ENCODE assay signal across 3 cellular contexts in the genomic region with DNA sequence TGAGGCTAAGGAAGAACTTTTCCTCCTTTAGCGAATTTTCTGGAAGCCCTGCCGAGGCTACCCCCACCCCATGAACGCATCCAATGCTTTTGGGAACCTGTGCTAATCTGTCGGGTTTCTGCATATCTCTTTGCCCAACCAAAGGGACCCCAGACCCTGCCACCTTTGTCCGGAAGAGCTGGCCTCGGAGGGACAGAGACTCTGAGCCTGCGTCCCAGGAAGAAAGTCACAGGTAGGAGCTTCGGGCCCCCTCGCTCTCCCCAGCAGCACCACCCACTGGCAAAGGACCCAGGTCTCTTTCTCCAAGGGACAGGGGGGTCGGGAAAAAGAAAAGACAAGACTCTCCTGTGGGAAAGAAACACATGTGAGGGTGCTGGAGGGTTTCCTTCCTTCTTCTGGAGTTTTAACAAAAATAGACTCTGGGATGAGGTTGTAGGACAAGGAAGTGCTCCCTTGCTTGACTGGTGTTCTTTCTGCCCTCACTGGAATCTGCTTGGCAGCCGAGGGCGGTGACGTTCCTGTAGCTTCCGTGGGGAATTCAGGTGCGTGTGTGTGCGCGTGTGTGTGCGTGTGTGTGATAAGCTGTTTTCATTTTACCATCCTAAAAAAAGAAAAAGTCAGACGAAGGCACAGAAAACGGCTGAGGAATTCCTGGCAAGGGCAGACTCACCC.
TF ChIP-seq lines count a peak whose summit lies in the region.

No MANE protein-coding gene starts in this region.

TF ChIP-seq in SK-N-SH, 30 proteins besides CTCF, POLR2A, EP300 and RAD21:
- TF ChIP-seq RCOR1 (IDR thresholded peaks at IDR 0.05; ENCODE audit: low read length) (no peak), USF1 (IDR thresholded peaks at IDR 0.05; ENCODE audit: borderline replicate concordance, low read depth) (no peak), TAF1 (IDR thresholded peaks at IDR 0.05; ENCODE audit: borderline replicate concordance, low read depth, low read length) (no peak), CHD2 (IDR thresholded peaks at IDR 0.05; ENCODE audit: low read length, partially characterized antibody) (no peak), NFIC (IDR thresholded peaks at IDR 0.05; ENCODE audit: borderline replicate concordance) (no peak), NRF1 (IDR thresholded peaks at IDR 0.05; ENCODE audit: low read depth, low read length) (no peak), IRF3 (IDR thresholded peaks at IDR 0.05; ENCODE audit: low read depth, low read length) (no peak), POLR2AphosphoS5 (IDR thresholded peaks at IDR 0.05; ENCODE audit: low read depth, low read length) (no peak), RFX5 (IDR thresholded peaks at IDR 0.05; ENCODE audit: low read length) (no peak), FOSL2 (IDR thresholded peaks at IDR 0.05; ENCODE audit: borderline replicate concordance, low read depth) (no peak), MEF2A (IDR thresholded peaks at IDR 0.05; ENCODE audit: borderline replicate concordance, low read depth) (no peak), FOXM1 (IDR thresholded peaks at IDR 0.05; ENCODE audit: low read depth) (no peak), FOXJ3 (CRISPR knock-in tag; IDR thresholded peaks at IDR 0.05) (no peak), USF2 (IDR thresholded peaks at IDR 0.05; ENCODE audit: borderline replicate concordance, low read depth, low read length) (no peak), GATA2 (CRISPR knock-in tag; IDR thresholded peaks at IDR 0.05) (no peak), YY1 (IDR thresholded peaks at IDR 0.05; ENCODE audit: low read depth) (no peak)
- TF ChIP-seq, protein P1, sequence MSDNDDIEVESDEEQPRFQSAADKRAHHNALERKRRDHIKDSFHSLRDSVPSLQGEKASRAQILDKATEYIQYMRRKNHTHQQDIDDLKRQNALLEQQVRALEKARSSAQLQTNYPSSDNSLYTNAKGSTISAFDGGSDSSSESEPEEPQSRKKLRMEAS (IDR thresholded peaks at IDR 0.05; ENCODE audit: low read depth) = no peak
- TF ChIP-seq, protein P2, sequence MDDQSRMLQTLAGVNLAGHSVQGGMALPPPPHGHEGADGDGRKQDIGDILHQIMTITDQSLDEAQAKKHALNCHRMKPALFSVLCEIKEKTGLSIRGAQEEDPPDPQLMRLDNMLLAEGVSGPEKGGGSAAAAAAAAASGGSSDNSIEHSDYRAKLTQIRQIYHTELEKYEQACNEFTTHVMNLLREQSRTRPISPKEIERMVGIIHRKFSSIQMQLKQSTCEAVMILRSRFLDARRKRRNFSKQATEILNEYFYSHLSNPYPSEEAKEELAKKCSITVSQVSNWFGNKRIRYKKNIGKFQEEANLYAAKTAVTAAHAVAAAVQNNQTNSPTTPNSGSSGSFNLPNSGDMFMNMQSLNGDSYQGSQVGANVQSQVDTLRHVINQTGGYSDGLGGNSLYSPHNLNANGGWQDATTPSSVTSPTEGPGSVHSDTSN (IDR thresholded peaks at IDR 0.05) = no peak

TF ChIP-seq in SK-N-SH treated with all-trans-retinoic acid at 6 μM for 48 hours, 23 proteins besides CTCF, POLR2A, EP300 and RAD21:
- TF ChIP-seq PPARA (CRISPR knock-in tag; IDR thresholded peaks at IDR 0.05; ENCODE audit: borderline replicate concordance) (no peak), GLIS3 (CRISPR knock-in tag; IDR thresholded peaks at IDR 0.05) (no peak), TCF4 (CRISPR knock-in tag; IDR thresholded peaks at IDR 0.05; ENCODE audit: borderline replicate concordance) (no peak), CSDC2 (CRISPR knock-in tag; IDR thresholded peaks at IDR 0.05) (no peak), ZFP30 (CRISPR knock-in tag; IDR thresholded peaks at IDR 0.05) (no peak), ZNF70 (CRISPR knock-in tag; IDR thresholded peaks at IDR 0.05) (no peak), ESRRG (CRISPR knock-in tag; IDR thresholded peaks at IDR 0.05) (no peak)
- TF ChIP-seq, protein P3, sequence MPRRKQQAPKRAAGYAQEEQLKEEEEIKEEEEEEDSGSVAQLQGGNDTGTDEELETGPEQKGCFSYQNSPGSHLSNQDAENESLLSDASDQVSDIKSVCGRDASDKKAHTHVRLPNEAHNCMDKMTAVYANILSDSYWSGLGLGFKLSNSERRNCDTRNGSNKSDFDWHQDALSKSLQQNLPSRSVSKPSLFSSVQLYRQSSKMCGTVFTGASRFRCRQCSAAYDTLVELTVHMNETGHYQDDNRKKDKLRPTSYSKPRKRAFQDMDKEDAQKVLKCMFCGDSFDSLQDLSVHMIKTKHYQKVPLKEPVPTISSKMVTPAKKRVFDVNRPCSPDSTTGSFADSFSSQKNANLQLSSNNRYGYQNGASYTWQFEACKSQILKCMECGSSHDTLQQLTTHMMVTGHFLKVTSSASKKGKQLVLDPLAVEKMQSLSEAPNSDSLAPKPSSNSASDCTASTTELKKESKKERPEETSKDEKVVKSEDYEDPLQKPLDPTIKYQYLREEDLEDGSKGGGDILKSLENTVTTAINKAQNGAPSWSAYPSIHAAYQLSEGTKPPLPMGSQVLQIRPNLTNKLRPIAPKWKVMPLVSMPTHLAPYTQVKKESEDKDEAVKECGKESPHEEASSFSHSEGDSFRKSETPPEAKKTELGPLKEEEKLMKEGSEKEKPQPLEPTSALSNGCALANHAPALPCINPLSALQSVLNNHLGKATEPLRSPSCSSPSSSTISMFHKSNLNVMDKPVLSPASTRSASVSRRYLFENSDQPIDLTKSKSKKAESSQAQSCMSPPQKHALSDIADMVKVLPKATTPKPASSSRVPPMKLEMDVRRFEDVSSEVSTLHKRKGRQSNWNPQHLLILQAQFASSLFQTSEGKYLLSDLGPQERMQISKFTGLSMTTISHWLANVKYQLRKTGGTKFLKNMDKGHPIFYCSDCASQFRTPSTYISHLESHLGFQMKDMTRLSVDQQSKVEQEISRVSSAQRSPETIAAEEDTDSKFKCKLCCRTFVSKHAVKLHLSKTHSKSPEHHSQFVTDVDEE (CRISPR knock-in tag; IDR thresholded peaks at IDR 0.05) = no peak
- TF ChIP-seq, protein P4, sequence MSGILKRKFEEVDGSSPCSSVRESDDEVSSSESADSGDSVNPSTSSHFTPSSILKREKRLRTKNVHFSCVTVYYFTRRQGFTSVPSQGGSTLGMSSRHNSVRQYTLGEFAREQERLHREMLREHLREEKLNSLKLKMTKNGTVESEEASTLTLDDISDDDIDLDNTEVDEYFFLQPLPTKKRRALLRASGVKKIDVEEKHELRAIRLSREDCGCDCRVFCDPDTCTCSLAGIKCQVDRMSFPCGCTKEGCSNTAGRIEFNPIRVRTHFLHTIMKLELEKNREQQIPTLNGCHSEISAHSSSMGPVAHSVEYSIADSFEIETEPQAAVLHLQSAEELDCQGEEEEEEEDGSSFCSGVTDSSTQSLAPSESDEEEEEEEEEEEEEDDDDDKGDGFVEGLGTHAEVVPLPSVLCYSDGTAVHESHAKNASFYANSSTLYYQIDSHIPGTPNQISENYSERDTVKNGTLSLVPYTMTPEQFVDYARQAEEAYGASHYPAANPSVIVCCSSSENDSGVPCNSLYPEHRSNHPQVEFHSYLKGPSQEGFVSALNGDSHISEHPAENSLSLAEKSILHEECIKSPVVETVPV (CRISPR knock-in tag; IDR thresholded peaks at IDR 0.05) = no peak
- TF ChIP-seq, protein P5, sequence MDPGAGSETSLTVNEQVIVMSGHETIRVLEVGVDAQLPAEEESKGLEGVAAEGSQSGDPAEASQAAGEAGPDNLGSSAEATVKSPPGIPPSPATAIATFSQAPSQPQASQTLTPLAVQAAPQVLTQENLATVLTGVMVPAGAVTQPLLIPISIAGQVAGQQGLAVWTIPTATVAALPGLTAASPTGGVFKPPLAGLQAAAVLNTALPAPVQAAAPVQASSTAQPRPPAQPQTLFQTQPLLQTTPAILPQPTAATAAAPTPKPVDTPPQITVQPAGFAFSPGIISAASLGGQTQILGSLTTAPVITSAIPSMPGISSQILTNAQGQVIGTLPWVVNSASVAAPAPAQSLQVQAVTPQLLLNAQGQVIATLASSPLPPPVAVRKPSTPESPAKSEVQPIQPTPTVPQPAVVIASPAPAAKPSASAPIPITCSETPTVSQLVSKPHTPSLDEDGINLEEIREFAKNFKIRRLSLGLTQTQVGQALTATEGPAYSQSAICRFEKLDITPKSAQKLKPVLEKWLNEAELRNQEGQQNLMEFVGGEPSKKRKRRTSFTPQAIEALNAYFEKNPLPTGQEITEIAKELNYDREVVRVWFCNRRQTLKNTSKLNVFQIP (CRISPR knock-in tag; IDR thresholded peaks at IDR 0.05; ENCODE audit: borderline replicate concordance, low read depth) = no peak

TF ChIP-seq in GM23338, 12 proteins besides CTCF, POLR2A, EP300 and RAD21:
- TF ChIP-seq NANOG (IDR thresholded peaks at IDR 0.05; ENCODE audit: borderline replicate concordance) (no peak), STAT1 (IDR thresholded peaks at IDR 0.05; ENCODE audit: unreplicated experiment) (no peak), EZH2phosphoT487 (IDR thresholded peaks at IDR 0.05; ENCODE audit: unreplicated experiment) (no peak), POLR2AphosphoS5 (IDR thresholded peaks at IDR 0.05; ENCODE audit: low read depth) (no peak)
TF ChIP-seq in GM23338: peak in this region for 0.
